Comparison of ENCODE assay signal across 1 cellular context in genomic region chr12:79155703-79156102, GRCh38.
A peak's percentile ranks its signal among the peaks of the same experiment; 100 is the strongest.
TF ChIP-seq lines count a peak whose summit lies in the region.

No MANE protein-coding gene starts in this region.

TF ChIP-seq in IMR-90, 13 proteins besides CTCF, POLR2A, EP300 and RAD21:
- TF ChIP-seq MAZ (IDR thresholded peaks at IDR 0.05; ENCODE audit: borderline replicate concordance, low read depth, low read length), result no peak
- TF ChIP-seq CEBPB (IDR thresholded peaks at IDR 0.05; ENCODE audit: low read depth, low read length), result peak; percentile 71
- no peak for TF ChIP-seq RCOR1 (IDR thresholded peaks at IDR 0.05; ENCODE audit: insufficient replicate concordance, low read length)
- no peak for TF ChIP-seq USF2 (IDR thresholded peaks at IDR 0.05; ENCODE audit: low read depth, low read length)
TF ChIP-seq in IMR-90: peak in this region for 1.
